Comparison of ENCODE assay signal across 22 cellular contexts in the genomic region with DNA sequence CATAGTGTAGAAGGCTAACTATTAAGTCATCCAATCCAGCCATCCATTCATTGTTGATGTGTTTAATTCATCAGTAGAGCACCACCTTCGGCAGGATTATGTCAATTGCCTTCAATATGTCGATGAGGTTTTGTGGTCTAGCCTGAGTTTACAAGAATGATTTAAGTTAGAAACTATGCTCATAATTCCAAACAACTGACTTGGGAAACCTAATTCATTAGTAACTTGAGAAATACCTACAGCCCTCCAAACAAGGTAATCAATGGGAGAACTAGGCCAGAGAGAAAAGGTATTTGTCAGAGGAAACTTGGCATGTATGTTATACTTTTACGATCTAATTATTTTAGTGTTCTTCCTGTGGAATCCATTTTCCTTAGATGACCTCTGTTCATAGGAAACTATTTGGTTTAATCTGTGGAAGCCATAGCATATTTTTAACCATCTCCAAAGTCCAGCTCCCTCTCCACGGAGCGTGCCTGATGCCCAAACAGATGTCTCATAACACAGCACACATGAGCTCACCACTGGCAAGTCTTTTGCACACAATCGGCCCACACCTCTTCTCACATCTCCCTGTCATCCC.
A peak's percentile ranks its signal among the peaks of the same experiment; 100 is the strongest.
DNase-seq lines count a peak whose midpoint lies in the region; ATAC-seq and TF ChIP-seq lines count a peak whose summit lies in the region.
"Had no signal": no experiment of that assay in that cellular context is flagged by ENCODE, and none has a peak within 500 bp of the region (broad histone marks: within the 10 kb centered on the region; RNA-seq: fewer than 3 reads in every experiment).

No MANE protein-coding gene starts in this region.

- TF ChIP-seq CTCF in fibroblast of mammary gland (conservative IDR thresholded peaks at IDR 0.05; ENCODE audit: control insufficient read depth, insufficient read depth, low read depth, low read length), result no peak
- TF ChIP-seq CTCF in smooth muscle cell (IDR thresholded peaks at IDR 0.05; ENCODE audit: borderline replicate concordance, insufficient read depth, poor library complexity, severe bottlenecking), result no peak
- no peak for TF ChIP-seq CTCF in Peyer's patch (IDR thresholded peaks at IDR 0.05)

- H3K4me3 ChIP-seq in MG63 (no peak overlapping the region), fibroblast of mammary gland (ENCODE audit: control insufficient read depth, low read depth, low read length) (no peak overlapping the region), smooth muscle cell (no peak overlapping the region), Peyer's patch (no peak overlapping the region)
- H3K4me3 ChIP-seq: BLaER1 treated with 17β-estradiol and CSF1 and Interleukin-3, amounts not matched to agents 10 nM and 100 nM; left ventricle myocardium inferior had no signal

- H3K9me3 ChIP-seq in MG63, result no peaks in the 10 kb centered on the region
- H3K9me3 ChIP-seq in smooth muscle cell (replicated peaks; ENCODE audit: low read depth), result no peaks in the 10 kb centered on the region
- H3K9me3 ChIP-seq in Peyer's patch, result no peaks in the 10 kb centered on the region
- H3K9me3 ChIP-seq: BLaER1 treated with 17β-estradiol and CSF1 and Interleukin-3, amounts not matched to agents 10 nM and 100 nM; left ventricle myocardium inferior had no signal

- 45% methylated on average over 6 of the region's 6 CpGs for WGBS in smooth muscle cell (ENCODE audit: low lambda C conversion rate)

- no peak for TF ChIP-seq POLR2A in Peyer's patch (IDR thresholded peaks at IDR 0.05)

- H3K36me3 ChIP-seq in MG63 (peaks cover 13% of the 10 kb centered on the region), smooth muscle cell (ENCODE audit: low read depth) (no peaks in the 10 kb centered on the region), Peyer's patch (no peaks in the 10 kb centered on the region)
- H3K36me3 ChIP-seq: BLaER1 treated with 17β-estradiol and CSF1 and Interleukin-3, amounts not matched to agents 10 nM and 100 nM; left ventricle myocardium inferior had no signal

- peaks cover 6% of the 10 kb centered on the region for H3K79me2 ChIP-seq in smooth muscle cell (ENCODE audit: low read depth)

- H3K9ac ChIP-seq in smooth muscle cell (ENCODE audit: low read depth), result peak overlapping the region; percentile 36
- H3K9ac ChIP-seq: BLaER1 treated with 17β-estradiol and CSF1 and Interleukin-3, amounts not matched to agents 10 nM and 100 nM had no signal

- H4K20me1 ChIP-seq in smooth muscle cell (ENCODE audit: low read depth), result no peaks in the 10 kb centered on the region
- H4K20me1 ChIP-seq: BLaER1 treated with 17β-estradiol and CSF1 and Interleukin-3, amounts not matched to agents 10 nM and 100 nM had no signal

- no peak overlapping the region for H2AFZ ChIP-seq in smooth muscle cell (ENCODE audit: low read depth)

- H3K27ac ChIP-seq in smooth muscle cell (ENCODE audit: low read depth) (peak overlapping the region; percentile 99), Peyer's patch (no peak overlapping the region)
- H3K27ac ChIP-seq: BLaER1 treated with 17β-estradiol and CSF1 and Interleukin-3, amounts not matched to agents 10 nM and 100 nM; left ventricle myocardium inferior; RWPE1 had no signal

- H3F3A ChIP-seq in smooth muscle cell (ENCODE audit: low read depth), result peaks cover 48% of the 10 kb centered on the region

- H3K4me2 ChIP-seq in smooth muscle cell, result peak overlapping the region; percentile 35
- H3K4me2 ChIP-seq: BLaER1 treated with 17β-estradiol and CSF1 and Interleukin-3, amounts not matched to agents 10 nM and 100 nM had no signal

- H3K27me3 ChIP-seq in MG63 (no peaks in the 10 kb centered on the region), smooth muscle cell (ENCODE audit: low read depth) (no peaks in the 10 kb centered on the region), Peyer's patch (no peaks in the 10 kb centered on the region)
- H3K27me3 ChIP-seq: BLaER1 treated with 17β-estradiol and CSF1 and Interleukin-3, amounts not matched to agents 10 nM and 100 nM had no signal

- ATAC-seq in HG03045 (IDR thresholded peaks at IDR 0.05; ENCODE audit: unreplicated experiment), result no peak
- ATAC-seq: activated CD4-positive, alpha-beta T cell treated with anti-CD3 and anti-CD28 coated beads for 36 hours; activated T-cell treated with anti-CD3 and anti-CD28 coated beads, Interleukin-2, amount 50 U/mL, for 72 hours; stimulated activated naive CD8-positive, alpha-beta T cell treated with anti-CD3 and anti-CD28 coated beads, Interleukin-15, amount 100 ng/mL, for 72 hours had no signal

- H3K4me1 ChIP-seq in smooth muscle cell (ENCODE audit: low read depth) (no peaks in the 10 kb centered on the region), Peyer's patch (no peaks in the 10 kb centered on the region)
- H3K4me1 ChIP-seq: BLaER1 treated with 17β-estradiol and CSF1 and Interleukin-3, amounts not matched to agents 10 nM and 100 nM; left ventricle myocardium inferior had no signal

- DNase-seq in GM03348 (ENCODE audit: low spot score), result peak; percentile 75
- peak; percentile 84 for DNase-seq in MG63
- DNase-seq in fibroblast of mammary gland (ENCODE audit: low read depth), result peak; percentile 53
- DNase-seq in smooth muscle cell (lab: John Stamatoyannopoulos, UW; ENCODE audit: unreplicated experiment), result no peak
- no peak for DNase-seq in GM19240 (ENCODE audit: insufficient read length, low spot score)
- no peak for DNase-seq in NCI-H446 (lab: John Stamatoyannopoulos, UW)
- no peak for DNase-seq in Peyer's patch
- DNase-seq: activated CD4-positive, alpha-beta T cell treated with anti-CD3 and anti-CD28 coated beads for 36 hours; activated naive CD4-positive, alpha-beta T cell treated with anti-CD3 and anti-CD28 coated beads, Interleukin-2, amount 10 ng/mL, durations not matched to agents 7 days and 5 days; activated T-cell treated with anti-CD3 and anti-CD28 coated beads, Interleukin-2, amount 50 U/mL, for 72 hours; Calu3; head of caudate nucleus; left ventricle myocardium inferior; NCI-H1105; NCI-H2081; NCI-H446 treated with DMSO at 0.1 percent for 48 hours; stimulated activated CD4-positive, alpha-beta T cell treated with anti-CD3 and anti-CD28 coated beads, Interleukin-4, amount 100 ng/mL, for 24 hours; stimulated activated naive CD8-positive, alpha-beta T cell treated with anti-CD3 and anti-CD28 coated beads, Interleukin-15, amount 100 ng/mL, for 72 hours; trophoblast cell had no signal

Comparison
In these comparisons a context has a peak if more than half of its experiments do, and no peak if none do; other contexts are left out.
1. DNase-seq: peak in GM03348 (single experiment), MG63 (single experiment) and fibroblast of mammary gland (single experiment); none in smooth muscle cell (single experiment), GM19240 (single experiment), NCI-H446 (0 of 2) and Peyer's patch (0 of 3).